In the genomic region with DNA sequence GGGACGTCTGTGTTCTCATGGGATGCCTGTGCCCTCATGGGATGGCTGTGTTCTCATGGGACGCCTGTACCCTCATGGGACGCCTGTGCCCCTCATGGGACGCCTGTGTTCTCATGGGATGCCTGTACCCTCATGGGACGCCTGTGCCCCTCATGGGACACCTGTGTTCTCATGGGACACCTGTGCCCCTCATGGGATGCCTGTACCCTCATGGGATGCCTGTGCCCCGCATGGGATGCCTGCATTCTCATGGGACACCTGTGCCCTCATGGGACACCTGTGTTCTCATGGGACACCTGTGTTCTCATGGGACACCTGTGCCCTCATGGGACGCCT, we compare ENCODE assay signal across 10 cellular contexts. TPM values are rescaled to one million over a fixed set of nuclear protein-coding genes. Genes with fewer than 3 reads are reported as not detected.
DNase-seq lines count a peak whose midpoint lies in the region; ATAC-seq, FAIRE-seq and TF ChIP-seq lines count a peak whose summit lies in the region.
"Not testable (repeated sequence)": the region's sequence is repeated elsewhere in the genome, so short reads cannot be mapped to it uniquely, and the experiment has no call there.
"Had no signal": no experiment of that assay in that cellular context is flagged by ENCODE, and none has a peak within 500 bp of the region (broad histone marks: within the 10 kb centered on the region; RNA-seq: fewer than 3 reads in every experiment).

No MANE protein-coding gene starts in this region.

- CTCF ChIA-PET in RWPE1 (lab: Yijun Ruan, JAX), result not testable (repeated sequence)
- CTCF ChIA-PET in GM12878 (lab: Yijun Ruan, JAX), result interaction anchor here (0.7 kb wide), 1 partner anchor 168 kb away, joined by 3 read pairs; no protein-coding TSS in a partner anchor

- not testable (repeated sequence) for H3K9me3 ChIP-seq in Karpas-422 (ENCODE audit: low read length); GM12878 (replicated peaks; ENCODE audit: control insufficient read depth, insufficient read depth, low read length); keratinocyte (ENCODE audit: control insufficient read depth, low read depth, low read length)

- not testable (repeated sequence) for TF ChIP-seq CTCF in CD14-positive monocyte (IDR thresholded peaks at IDR 0.05); RWPE1 (conservative IDR thresholded peaks at IDR 0.05; ENCODE audit: low read depth); GM12878 (IDR thresholded peaks at IDR 0.05 in 2 of 3, conservative IDR thresholded peaks at IDR 0.05 in 1 of 3; ENCODE audit: control insufficient read depth in 2 of 3, extremely low read depth in 1 of 3, insufficient read depth in 1 of 3, low read depth in 3 of 3, low read length in 3 of 3); keratinocyte (optimal IDR thresholded peaks at IDR 0.05 in 1 of 3, IDR thresholded peaks at IDR 0.05 in 1 of 3, conservative IDR thresholded peaks at IDR 0.05 in 1 of 3; ENCODE audit: extremely low read depth in 1 of 3, insufficient read depth in 2 of 3, low read length in 3 of 3)

- H3K4me1 ChIP-seq in Karpas-422 (ENCODE audit: low read length), result not testable (repeated sequence)
- H3K4me1 ChIP-seq in GM12878 (ENCODE audit: control insufficient read depth, insufficient read depth, low read length) (peaks cover 19% of the 10 kb centered on the region), keratinocyte (ENCODE audit: control insufficient read depth, extremely low read depth, insufficient read depth, low read length) (peaks cover 34% of the 10 kb centered on the region)

- WGBS in GM12878 (ENCODE audit: insufficient coverage, insufficient replicate concordance, low lambda C conversion rate, missing lambda C conversion rate), result 10% methylated on average over 6 of the region's 7 CpGs

- in situ Hi-C loops in GM12878 (cut with MboI), result not testable (repeated sequence)

- H3K27ac ChIP-seq in Karpas-422 (ENCODE audit: low read length) (peak overlapping the region; percentile 74), RWPE1 (peak overlapping the region; percentile 69), keratinocyte (ENCODE audit: control insufficient read depth, insufficient read depth, low read length) (peak overlapping the region; percentile 36)
- H3K27ac ChIP-seq in GM12878 (ENCODE audit: control insufficient read depth, insufficient read depth), result not testable (repeated sequence)

- not testable (repeated sequence) for BruUV-seq in GM12878 (replicated peaks; lab: Mats Ljungman, UMichigan)

- H4K20me1 ChIP-seq in Karpas-422 (ENCODE audit: insufficient read depth, low read depth, low read length); GM12878 (ENCODE audit: control insufficient read depth, insufficient read depth); keratinocyte (ENCODE audit: control insufficient read depth, extremely low read depth, insufficient read depth, low read length): not testable (repeated sequence)

- not testable (repeated sequence) for H3K4me2 ChIP-seq in Karpas-422 (ENCODE audit: low read depth, low read length, poor library complexity, severe bottlenecking); GM12878 (ENCODE audit: control insufficient read depth, insufficient read depth); keratinocyte (ENCODE audit: control insufficient read depth, extremely low read depth, insufficient read depth, low read depth, low read length)

- SMC1A ChIA-PET in GM12878 (lab: Charles Lee; ENCODE audit: uncharacterized antibody, unreplicated experiment), result interaction anchor here (0.6 kb wide), 1 partner anchor 611 kb away, joined by 4 read pairs; no protein-coding TSS in a partner anchor

- not testable (repeated sequence) for H3K27me3 Mint-ChIP-seq in CD14-positive monocyte (ENCODE audit: low read depth in 3 of 3); naive B cell; stimulated activated naive B cell treated with anti-CD40 and anti-IgM and Interleukin-4, amounts not matched to agents 10 μg/mL and 1 μg/mL and 100 μg/mL, for 72 hours

- H3K4me3 Mint-ChIP-seq in CD14-positive monocyte, result not testable (repeated sequence)
- H3K4me3 Mint-ChIP-seq in naive B cell, result peak overlapping the region in 7 of 8 donors; percentile 43 to 84 (median 73)
- H3K4me3 Mint-ChIP-seq in stimulated activated naive B cell treated with anti-CD40 and anti-IgM and Interleukin-4, amounts not matched to agents 10 μg/mL and 1 μg/mL and 100 μg/mL, for 72 hours, result peak overlapping the region; percentile 61 to 65

- H3K4me1 Mint-ChIP-seq in CD14-positive monocyte (peaks cover 56% of the 10 kb centered on the region), naive B cell (peaks cover 29 to 57% (median 52%) of the 10 kb centered on the region in 3 donors)
- peaks cover 35 to 66% of the 10 kb centered on the region in 2 donors for H3K4me1 Mint-ChIP-seq in stimulated activated naive B cell treated with anti-CD40 and anti-IgM and Interleukin-4, amounts not matched to agents 10 μg/mL and 1 μg/mL and 100 μg/mL, for 72 hours

- peaks cover 9 to 14% of the 10 kb centered on the region in 2 donors for H3K36me3 Mint-ChIP-seq in CD14-positive monocyte
- H3K36me3 Mint-ChIP-seq in naive B cell; stimulated activated naive B cell treated with anti-CD40 and anti-IgM and Interleukin-4, amounts not matched to agents 10 μg/mL and 1 μg/mL and 100 μg/mL, for 72 hours: not testable (repeated sequence)

- not testable (repeated sequence) for H3K27me3 ChIP-seq in Karpas-422 (ENCODE audit: low read length); GM12878 (replicated peaks in 1 of 2; ENCODE audit: control insufficient read depth in 2 of 2, insufficient read depth in 2 of 2, low read length in 1 of 2); keratinocyte (ENCODE audit: control insufficient read depth, extremely low read depth, insufficient read depth, low read length)

- H3K9me2 ChIP-seq in Karpas-422 (replicated peaks; ENCODE audit: insufficient read depth, low read length), result not testable (repeated sequence)

- dilution Hi-C loops in keratinocyte (cut with MboI; ENCODE audit: extremely low pct_ligation_motif_present, low sequenced_read_pairs), result not testable (repeated sequence)

- not testable (repeated sequence) for TF ChIP-seq RAD21 in GM12878 (IDR thresholded peaks at IDR 0.05; ENCODE audit: insufficient read depth, low read depth, low read length)

- not testable (repeated sequence) for H2AFZ ChIP-seq in Karpas-422 (ENCODE audit: low read length); GM12878 (ENCODE audit: control insufficient read depth, low read depth, low read length); keratinocyte (ENCODE audit: control insufficient read depth, low read length)

- TF ChIP-seq EP300 in GM12878 (IDR thresholded peaks at IDR 0.05; ENCODE audit: borderline replicate concordance in 1 of 2, control insufficient read depth in 1 of 2, low read depth in 2 of 2, low read length in 2 of 2), result not testable (repeated sequence)

- TF ChIP-seq POLR2A in GM12878 (IDR thresholded peaks at IDR 0.05; ENCODE audit: low read depth, low read length), result not testable (repeated sequence)

- intact Hi-C loops in CD14-positive monocyte (cut with micrococcal nuclease); GM12878 (cut with micrococcal nuclease; ENCODE audit: unreplicated experiment): not testable (repeated sequence)

- not testable (repeated sequence) for H3K9me1 ChIP-seq in keratinocyte (ENCODE audit: control insufficient read depth, extremely low read depth, insufficient read depth, low read length)

- not testable (repeated sequence) for H3K9me3 Mint-ChIP-seq in CD14-positive monocyte; stimulated activated naive B cell treated with anti-CD40 and anti-IgM and Interleukin-4, amounts not matched to agents 10 μg/mL and 1 μg/mL and 100 μg/mL, for 72 hours
- H3K9me3 Mint-ChIP-seq in naive B cell, result peaks cover 0 to 15% (median 6%) of the 10 kb centered on the region in 7 donors

- RAD21 ChIA-PET in GM12878 (lab: Charles Lee; ENCODE audit: unreplicated experiment), result not testable (repeated sequence)

- not testable (repeated sequence) for H3K79me2 ChIP-seq in Karpas-422 (ENCODE audit: low read length); GM12878 (ENCODE audit: control insufficient read depth, insufficient read depth, low read length); keratinocyte (ENCODE audit: control insufficient read depth, insufficient read depth, low read length)

- ATAC-seq in GM12878; naive B cell (ENCODE audit: low read depth in 2 of 2); stimulated activated naive B cell treated with anti-CD40 and anti-IgM and Interleukin-4, amounts not matched to agents 10 μg/mL and 1 μg/mL and 100 μg/mL, for 72 hours (replicated peaks): not testable (repeated sequence)

- POLR2A ChIA-PET in RWPE1 (lab: Yijun Ruan, JAX; ENCODE audit: low non-redundant PET); GM12878 (lab: Charles Lee): not testable (repeated sequence)

- peak overlapping the region in 3 of 7 donors; percentile 3 to 50 (median 30) for H3K27ac Mint-ChIP-seq in CD14-positive monocyte
- peak overlapping the region; percentile 88 to 99 (median 97) for H3K27ac Mint-ChIP-seq in naive B cell
- peak overlapping the region; percentile 95 for H3K27ac Mint-ChIP-seq in stimulated activated naive B cell treated with anti-CD40 and anti-IgM and Interleukin-4, amounts not matched to agents 10 μg/mL and 1 μg/mL and 100 μg/mL, for 72 hours

- FAIRE-seq in GM12878 (lab: Jason Lieb, UNC); keratinocyte (lab: Jason Lieb, UNC): not testable (repeated sequence)

- H3K4me3 ChIP-seq in Karpas-422 (ENCODE audit: low read length); GM12878; keratinocyte (ENCODE audit: control insufficient read depth in 2 of 3, extremely low read depth in 1 of 3, insufficient read depth in 2 of 3, low read depth in 1 of 3, low read length in 3 of 3): not testable (repeated sequence)

- H3K9ac ChIP-seq in Karpas-422 (ENCODE audit: low read length); GM12878 (ENCODE audit: control insufficient read depth, insufficient read depth, low read length); keratinocyte (ENCODE audit: control insufficient read depth, extremely low read depth, insufficient read depth, low read length): not testable (repeated sequence)

- DNase-seq in CD14-positive monocyte (ENCODE audit: low spot score), result peak; percentile 41
- DNase-seq in Karpas-422; RWPE1 (ENCODE audit: low spot score); GM12878 (ENCODE audit: low read depth, low spot score); keratinocyte (ENCODE audit: low read depth, low spot score): not testable (repeated sequence)
- peak; percentile 84 for DNase-seq in naive B cell
- peak; percentile 39 for DNase-seq in stimulated activated naive B cell treated with anti-CD40 and anti-IgM and Interleukin-4, amounts not matched to agents 10 μg/mL and 1 μg/mL and 100 μg/mL, for 72 hours

- H3K36me3 ChIP-seq in Karpas-422 (ENCODE audit: insufficient read depth, low read length); GM12878 (ENCODE audit: control insufficient read depth in 2 of 2, insufficient read depth in 2 of 2, low read length in 1 of 2); keratinocyte (ENCODE audit: control insufficient read depth in 2 of 2, extremely low read depth in 1 of 2, insufficient read depth in 2 of 2, low read length in 2 of 2): not testable (repeated sequence)

RNA-seq across cellular contexts. Expression of a gene that starts 5.9 kb away (rescaled TPM):
- polyA plus RNA-seq in CD14-positive monocyte (100 to 1,000 TPM; 105 to 131 TPM), GM12878 (2011; rRNA removed) (not detected in 2 replicates), GM12878 (2014; fragmentation: Illumina TruSeq; extraction: Trizol) (0.54 TPM in 1 of 2 replicates, not detected in the other), GM12878 (2014; fragmentation: Nextera tagmentation; extraction: Ambion mirVana) (1 to 10 TPM in 1 of 2 experiments, under 1 TPM in 1; 0.19 to 1.2 TPM), GM12878 (2014; rRNA removed) (35.7 and 44.5 TPM in 2 replicates), GM12878 (2016; fragmentation: Nextera tagmentation; extraction: Ambion mirVana) (10 to 100 TPM; 42.2 to 43.3 TPM), keratinocyte (0.08 to 0.14 TPM in 2 of 3 replicates, not detected in the other), naive B cell (ENCODE audit: low read depth in 6 of 6) (100 to 1,000 TPM; 307 to 524 (median 405) TPM)
- total RNA-seq in Karpas-422 (2014; rRNA removed; shearing (Covaris generic); ENCODE audit: low replicate concordance), result not detected in 2 replicates
- total RNA-seq in GM12878 (2013; cell fraction: nucleolus; rRNA removed), result 25.9 and 29.4 TPM in 2 replicates
- total RNA-seq in GM12878 (2014; rRNA removed) (50.1 and 57.7 TPM in 2 replicates), GM12878 (2014; rRNA removed; fragmentation: Illumina TruSeq; extraction: Trizol) (4.7 and 6.1 TPM in 2 replicates), GM12878 (2021) (32.4 and 33.7 TPM in 2 replicates)
- polyA plus RNA-seq in GM12878 (2011; ENCODE audit: low read depth), result 5.5 TPM
- polyA plus RNA-seq in GM12878 (2011; cell fraction: cytosol; rRNA removed), result 0.04 TPM in 1 of 2 replicates, not detected in the other
- 0.26 and 0.33 TPM in 2 replicates for polyA plus RNA-seq in GM12878 (2011; cell fraction: nucleus; rRNA removed)
- polyA plus RNA-seq in GM12878 (2012), result 20.4 and 25.5 TPM in 2 replicates
- polyA minus RNA-seq in GM12878 (2011; rRNA and poly(A)+ RNA removed), result not detected in 2 replicates
- not detected in 2 replicates for polyA minus RNA-seq in GM12878 (2011; cell fraction: cytosol; rRNA and poly(A)+ RNA removed)
- polyA minus RNA-seq in GM12878 (2011; cell fraction: nucleus; rRNA and poly(A)+ RNA removed), result 0.29 TPM in 1 of 2 replicates, not detected in the other
- polyA plus RNA-seq in keratinocyte (2011; ENCODE audit: low read depth), result not detected
- polyA plus RNA-seq in keratinocyte (2011; cell fraction: cytosol; rRNA removed), result 0.04 TPM in 1 of 2 replicates, not detected in the other
- 0.37 and 0.48 TPM in 2 replicates for polyA plus RNA-seq in keratinocyte (2011; cell fraction: nucleus; rRNA removed)
- 0.47 TPM in 1 of 2 replicates, not detected in the other for polyA plus RNA-seq in keratinocyte (2012; ENCODE audit: low replicate concordance)
- polyA minus RNA-seq in keratinocyte, result 0.19 to 0.49 TPM in 2 of 3 replicates, not detected in the other
- not detected for polyA minus RNA-seq in keratinocyte (2011; cell fraction: cytosol; rRNA and poly(A)+ RNA removed)
- polyA minus RNA-seq in keratinocyte (2011; cell fraction: nucleus; rRNA and poly(A)+ RNA removed), result 0.39 and 1.8 TPM in 2 replicates
- total RNA-seq: A673, H9, HT-29 had no signal

RNA-seq across cellular contexts. Expression of a gene that starts 13.1 kb away (rescaled TPM):
- polyA plus RNA-seq in CD14-positive monocyte, result 10 to 100 TPM; 28.6 to 34.5 TPM
- 30.0 and 37.6 TPM in 2 replicates for total RNA-seq in Karpas-422 (2014; rRNA removed; shearing (Covaris generic); ENCODE audit: low replicate concordance)
- 37.3 and 45.2 TPM in 2 replicates for total RNA-seq in GM12878 (2013; cell fraction: nucleolus; rRNA removed)
- total RNA-seq in GM12878 (2014; rRNA removed), result 35.0 and 43.0 TPM in 2 replicates
- total RNA-seq in GM12878 (2014; rRNA removed; fragmentation: Illumina TruSeq; extraction: Trizol), result 14.5 and 18.6 TPM in 2 replicates
- total RNA-seq in GM12878 (2021), result 69.2 and 79.1 TPM in 2 replicates
- 8.1 TPM for polyA plus RNA-seq in GM12878 (2011; ENCODE audit: low read depth)
- 10.7 and 29.5 TPM in 2 replicates for polyA plus RNA-seq in GM12878 (2011; rRNA removed)
- 38.7 and 57.3 TPM in 2 replicates for polyA plus RNA-seq in GM12878 (2011; cell fraction: cytosol; rRNA removed)
- polyA plus RNA-seq in GM12878 (2011; cell fraction: nucleus; rRNA removed), result 95.1 and 119 TPM in 2 replicates
- 36.4 and 40.2 TPM in 2 replicates for polyA plus RNA-seq in GM12878 (2012)
- 2.3 and 11.6 TPM in 2 replicates for polyA plus RNA-seq in GM12878 (2014; fragmentation: Illumina TruSeq; extraction: Trizol)
- polyA plus RNA-seq in GM12878 (2014; fragmentation: Nextera tagmentation; extraction: Ambion mirVana), result 1 to 10 TPM; 2.2 to 7.2 TPM
- polyA plus RNA-seq in GM12878 (2014; rRNA removed), result 42.6 and 64.0 TPM in 2 replicates
- polyA plus RNA-seq in GM12878 (2016; fragmentation: Nextera tagmentation; extraction: Ambion mirVana), result 10 to 100 TPM; 71.8 to 75.2 TPM
- 28.0 and 50.8 TPM in 2 replicates for polyA minus RNA-seq in GM12878 (2011; rRNA and poly(A)+ RNA removed)
- 25.0 and 25.9 TPM in 2 replicates for polyA minus RNA-seq in GM12878 (2011; cell fraction: cytosol; rRNA and poly(A)+ RNA removed)
- 12.5 and 24.5 TPM in 2 replicates for polyA minus RNA-seq in GM12878 (2011; cell fraction: nucleus; rRNA and poly(A)+ RNA removed)
- 40.5 to 72.7 TPM (median 72.1 TPM) in 3 replicates for polyA plus RNA-seq in keratinocyte
- 16.6 TPM for polyA plus RNA-seq in keratinocyte (2011; ENCODE audit: low read depth)
- polyA plus RNA-seq in keratinocyte (2011; cell fraction: cytosol; rRNA removed), result 26.9 and 50.1 TPM in 2 replicates
- 93.6 and 114 TPM in 2 replicates for polyA plus RNA-seq in keratinocyte (2011; cell fraction: nucleus; rRNA removed)
- polyA plus RNA-seq in keratinocyte (2012; ENCODE audit: low replicate concordance), result 40.6 and 101 TPM in 2 replicates
- polyA minus RNA-seq in keratinocyte, result 56.3 to 179 TPM (median 58.1 TPM) in 3 replicates
- polyA minus RNA-seq in keratinocyte (2011; cell fraction: cytosol; rRNA and poly(A)+ RNA removed), result 124 TPM
- polyA minus RNA-seq in keratinocyte (2011; cell fraction: nucleus; rRNA and poly(A)+ RNA removed), result 129 and 152 TPM in 2 replicates
- polyA plus RNA-seq in naive B cell (ENCODE audit: low read depth in 6 of 6), result 10 to 100 TPM; 17.1 to 47.6 (median 29.2) TPM

RNA-seq across cellular contexts. Expression of a gene that starts 36.8 kb away (rescaled TPM):
- polyA plus RNA-seq in CD14-positive monocyte, result 10 to 100 TPM; 38.7 to 41.3 TPM
- not detected in 2 replicates for total RNA-seq in Karpas-422 (2014; rRNA removed; shearing (Covaris generic); ENCODE audit: low replicate concordance)
- 17.5 and 19.5 TPM in 2 replicates for total RNA-seq in GM12878 (2013; cell fraction: nucleolus; rRNA removed)
- 16.7 and 18.0 TPM in 2 replicates for total RNA-seq in GM12878 (2014; rRNA removed)
- 8.7 and 9.5 TPM in 2 replicates for total RNA-seq in GM12878 (2014; rRNA removed; fragmentation: Illumina TruSeq; extraction: Trizol)
- total RNA-seq in GM12878 (2021), result 16.2 and 16.9 TPM in 2 replicates
- 1.9 TPM for polyA plus RNA-seq in GM12878 (2011; ENCODE audit: low read depth)
- 10.2 and 16.6 TPM in 2 replicates for polyA plus RNA-seq in GM12878 (2011; rRNA removed)
- polyA plus RNA-seq in GM12878 (2011; cell fraction: cytosol; rRNA removed), result 23.5 and 26.3 TPM in 2 replicates
- 16.4 and 17.5 TPM in 2 replicates for polyA plus RNA-seq in GM12878 (2011; cell fraction: nucleus; rRNA removed)
- 6.3 and 11.1 TPM in 2 replicates for polyA plus RNA-seq in GM12878 (2012)
- polyA plus RNA-seq in GM12878 (2014; fragmentation: Illumina TruSeq; extraction: Trizol), result 2.5 and 7.3 TPM in 2 replicates
- polyA plus RNA-seq in GM12878 (2014; fragmentation: Nextera tagmentation; extraction: Ambion mirVana), result 1 to 10 TPM in 1 of 2 experiments, under 1 TPM in 1; 0.42 to 1.7 TPM
- polyA plus RNA-seq in GM12878 (2014; rRNA removed), result 13.0 and 13.8 TPM in 2 replicates
- polyA plus RNA-seq in GM12878 (2016; fragmentation: Nextera tagmentation; extraction: Ambion mirVana), result 10 to 100 TPM in 1 of 2 experiments, 1 to 10 TPM in 1; 8.7 to 10.1 TPM
- 13.3 and 23.2 TPM in 2 replicates for polyA minus RNA-seq in GM12878 (2011; rRNA and poly(A)+ RNA removed)
- polyA minus RNA-seq in GM12878 (2011; cell fraction: cytosol; rRNA and poly(A)+ RNA removed), result 10.2 and 11.1 TPM in 2 replicates
- 4.6 and 6.2 TPM in 2 replicates for polyA minus RNA-seq in GM12878 (2011; cell fraction: nucleus; rRNA and poly(A)+ RNA removed)
- polyA plus RNA-seq in keratinocyte, result 60.0 to 77.0 TPM (median 71.9 TPM) in 3 replicates
- 31.8 TPM for polyA plus RNA-seq in keratinocyte (2011; ENCODE audit: low read depth)
- 59.1 and 99.8 TPM in 2 replicates for polyA plus RNA-seq in keratinocyte (2011; cell fraction: cytosol; rRNA removed)
- polyA plus RNA-seq in keratinocyte (2011; cell fraction: nucleus; rRNA removed), result 31.2 and 40.4 TPM in 2 replicates
- 92.2 and 95.0 TPM in 2 replicates for polyA plus RNA-seq in keratinocyte (2012; ENCODE audit: low replicate concordance)
- polyA minus RNA-seq in keratinocyte, result 47.1 to 107 TPM (median 56.3 TPM) in 3 replicates
- polyA minus RNA-seq in keratinocyte (2011; cell fraction: cytosol; rRNA and poly(A)+ RNA removed), result 115 TPM
- polyA minus RNA-seq in keratinocyte (2011; cell fraction: nucleus; rRNA and poly(A)+ RNA removed), result 30.8 and 32.5 TPM in 2 replicates
- polyA plus RNA-seq in naive B cell (ENCODE audit: low read depth in 6 of 6), result under 1 TPM in 3 of 6 donors, not detected in 3; 0.21 to 0.59 (median 0.53) TPM
- total RNA-seq: H9 had no signal

RNA-seq across cellular contexts. Expression of a gene that starts 51.8 kb away (rescaled TPM):
- polyA plus RNA-seq in CD14-positive monocyte (not detected), GM12878 (2011; rRNA removed) (0.01 and 0.04 TPM in 2 replicates), GM12878 (2014; fragmentation: Illumina TruSeq; extraction: Trizol) (not detected in 2 replicates), GM12878 (2014; fragmentation: Nextera tagmentation; extraction: Ambion mirVana) (not detected), GM12878 (2014; rRNA removed) (0.01 and 0.16 TPM in 2 replicates), GM12878 (2016; fragmentation: Nextera tagmentation; extraction: Ambion mirVana) (not detected), keratinocyte (0.04 to 0.05 TPM (median 0.04 TPM) in 3 replicates), naive B cell (ENCODE audit: low read depth in 6 of 6) (not detected)
- total RNA-seq in Karpas-422 (2014; rRNA removed; shearing (Covaris generic); ENCODE audit: low replicate concordance), result not detected in 2 replicates
- total RNA-seq in GM12878 (2013; cell fraction: nucleolus; rRNA removed), result not detected in 2 replicates
- total RNA-seq in GM12878 (2014; rRNA removed) (not detected in 2 replicates), GM12878 (2014; rRNA removed; fragmentation: Illumina TruSeq; extraction: Trizol) (not detected in 2 replicates), GM12878 (2021) (not detected in 2 replicates)
- not detected for polyA plus RNA-seq in GM12878 (2011; ENCODE audit: low read depth)
- not detected in 2 replicates for polyA plus RNA-seq in GM12878 (2011; cell fraction: cytosol; rRNA removed)
- 0.16 and 0.51 TPM in 2 replicates for polyA plus RNA-seq in GM12878 (2011; cell fraction: nucleus; rRNA removed)
- polyA plus RNA-seq in GM12878 (2012), result 0.07 TPM in 1 of 2 replicates, not detected in the other
- polyA minus RNA-seq in GM12878 (2011; rRNA and poly(A)+ RNA removed), result 0.21 TPM in 1 of 2 replicates, not detected in the other
- not detected in 2 replicates for polyA minus RNA-seq in GM12878 (2011; cell fraction: cytosol; rRNA and poly(A)+ RNA removed)
- polyA minus RNA-seq in GM12878 (2011; cell fraction: nucleus; rRNA and poly(A)+ RNA removed), result 0.38 TPM in 1 of 2 replicates, not detected in the other
- polyA plus RNA-seq in keratinocyte (2011; ENCODE audit: low read depth), result not detected
- 0.03 and 0.06 TPM in 2 replicates for polyA plus RNA-seq in keratinocyte (2011; cell fraction: cytosol; rRNA removed)
- polyA plus RNA-seq in keratinocyte (2011; cell fraction: nucleus; rRNA removed), result 0.34 and 0.39 TPM in 2 replicates
- polyA plus RNA-seq in keratinocyte (2012; ENCODE audit: low replicate concordance), result 0.15 TPM in 1 of 2 replicates, not detected in the other
- 0.10 to 0.67 TPM in 2 of 3 replicates, not detected in the other for polyA minus RNA-seq in keratinocyte
- polyA minus RNA-seq in keratinocyte (2011; cell fraction: cytosol; rRNA and poly(A)+ RNA removed), result not detected
- not detected in 2 replicates for polyA minus RNA-seq in keratinocyte (2011; cell fraction: nucleus; rRNA and poly(A)+ RNA removed)
